In genomic region chr3:45906681-45907220, GRCh38 we compare ENCODE assay signal across 11 cellular contexts. TPM values are rescaled to one million over a fixed set of nuclear protein-coding genes. Genes with fewer than 3 reads are reported as not detected.
DNase-seq lines count a peak whose midpoint lies in the region; ATAC-seq and TF ChIP-seq lines count a peak whose summit lies in the region.
"Had no signal": no experiment of that assay in that cellular context is flagged by ENCODE, and none has a peak within 500 bp of the region (broad histone marks: within the 10 kb centered on the region; RNA-seq: fewer than 3 reads in every experiment).

No MANE protein-coding gene starts in this region.

- ATAC-seq in HG02973 (IDR thresholded peaks at IDR 0.05; ENCODE audit: unreplicated experiment): no peak
- ATAC-seq: activated CD8-positive, alpha-beta T cell treated with anti-CD3 and anti-CD28 coated beads, Interleukin-2, amount 10 ng/mL, durations not matched to agents 7 days and 5 days had no signal

- peak; percentile 42 for TF ChIP-seq CTCF in type B pancreatic cell (conservative IDR thresholded peaks at IDR 0.05)

- peak; percentile 11 for DNase-seq in NCI-H82 (lab: John Stamatoyannopoulos, UW)
- no peak for DNase-seq in NCI-H82 treated with DMSO at 0.1 percent for 48 hours (lab: John Stamatoyannopoulos, UW; ENCODE audit: unreplicated experiment)
- peak; percentile 3 for DNase-seq in RKO (ENCODE audit: low spot score)
- peak; percentile 34 for DNase-seq in glomerular visceral epithelial cell (ENCODE audit: extremely low spot score)
- no peak for DNase-seq in type B pancreatic cell (ENCODE audit: extremely low spot score, unreplicated experiment)
- no peak for DNase-seq in NCI-H2227 treated with DMSO at 0.1 percent for 48 hours (lab: John Stamatoyannopoulos, UW)
- no peak for DNase-seq in activated CD4-positive, alpha-beta T cell treated with anti-CD3 and anti-CD28 coated beads for 48 hours
- DNase-seq: activated CD8-positive, alpha-beta T cell treated with anti-CD3 and anti-CD28 coated beads, Interleukin-2, amount 10 ng/mL, durations not matched to agents 7 days and 5 days; NCI-H1436 treated with DMSO at 0.1 percent for 48 hours; thyroid gland had no signal

- H3K4me3 Mint-ChIP-seq in type B pancreatic cell: no peak overlapping the region
- H3K4me3 Mint-ChIP-seq: activated CD8-positive, alpha-beta T cell treated with anti-CD3 and anti-CD28 coated beads, Interleukin-2, amount 10 ng/mL, durations not matched to agents 7 days and 5 days had no signal

- H3K36me3 Mint-ChIP-seq in type B pancreatic cell: no peaks in the 10 kb centered on the region

- no peaks in the 10 kb centered on the region for H3K9me3 Mint-ChIP-seq in type B pancreatic cell

- H3K27ac Mint-ChIP-seq in type B pancreatic cell: no peak overlapping the region
- H3K27ac Mint-ChIP-seq: activated CD8-positive, alpha-beta T cell treated with anti-CD3 and anti-CD28 coated beads, Interleukin-2, amount 10 ng/mL, durations not matched to agents 7 days and 5 days had no signal

- no peaks in the 10 kb centered on the region for H3K4me1 Mint-ChIP-seq in type B pancreatic cell (ENCODE audit: unreplicated experiment)

- no peaks in the 10 kb centered on the region for H3K27me3 Mint-ChIP-seq in type B pancreatic cell

RNA-seq across cellular contexts. Expression of gene CCR9, which starts 20.4 kb away (rescaled TPM):
- total RNA-seq in type B pancreatic cell (ENCODE audit: low replicate concordance): not detected in 2 replicates
- total RNA-seq: thyroid gland had no signal

RNA-seq across cellular contexts. Expression of gene CXCR6, which starts 36.5 kb away (rescaled TPM):
- total RNA-seq in type B pancreatic cell (ENCODE audit: low replicate concordance): not detected in 2 replicates

Comparison
In these comparisons a context has a peak if more than half of its experiments do, and no peak if none do; other contexts are left out.
1. DNase-seq: peak in NCI-H82 (single experiment), RKO (single experiment) and glomerular visceral epithelial cell (single experiment); none in NCI-H82 treated with DMSO at 0.1 percent for 48 hours (single experiment), type B pancreatic cell (single experiment), NCI-H2227 treated with DMSO at 0.1 percent for 48 hours (single experiment) and activated CD4-positive, alpha-beta T cell treated with anti-CD3 and anti-CD28 coated beads for 48 hours (single experiment).